31 cellular contexts compared by ENCODE assay signal in genomic region chr1:13970631-13971247, GRCh38.
"Had no signal": no experiment of that assay in that cellular context is flagged by ENCODE, and none has a peak within 500 bp of the region (broad histone marks: within the 10 kb centered on the region; RNA-seq: fewer than 3 reads in every experiment).

No MANE protein-coding gene starts in this region.

- H3K4me3 Mint-ChIP-seq: naive thymus-derived CD8-positive, alpha-beta T cell; natural killer cell treated with Interleukin-12 subunit alpha and Interleukin-12 subunit beta and Interleukin-15 and Interleukin-18, amount 100 ng/mL, for 72 hours; nephron progenitor cell; neural crest cell; stimulated activated memory B cell treated with anti-CD40 and anti-IgM and Interleukin-4, amounts not matched to agents 10 μg/mL and 1 μg/mL and 100 μg/mL, for 72 hours; stimulated activated naive CD8-positive, alpha-beta T cell treated with anti-CD3 and anti-CD28 coated beads, Interleukin-15, Interleukin-2, amounts not matched to agents 100 ng/mL and 50 ng/mL, for 24 hours had no signal

- DNase-seq: naive thymus-derived CD8-positive, alpha-beta T cell; nephron progenitor cell; nucleus accumbens; ovary; posterior cingulate gyrus; psoas muscle; right cardiac atrium; spleen; stimulated activated CD4-positive, alpha-beta T cell treated with anti-CD3 and anti-CD28 coated beads, Interleukin-12 subunit alpha, Interleukin-12 subunit beta, amount 100 ng/mL, for 4 hours; stimulated activated CD4-positive, alpha-beta T cell treated with anti-CD3 and anti-CD28 coated beads, Interleukin-1b, Interleukin-23, amount 100 ng/mL, for 48 hours; stimulated activated CD4-positive, alpha-beta T cell treated with anti-CD3 and anti-CD28 coated beads, Interleukin-4, amount 100 ng/mL, for 1 hour; stimulated activated CD4-positive, alpha-beta T cell treated with anti-CD3 and anti-CD28 coated beads, Interleukin-4, amount 100 ng/mL, for 4 hours; stimulated activated CD8-positive, alpha-beta memory T cell treated with anti-CD3 and anti-CD28 coated beads, Interleukin-4, amount 100 ng/mL, for 48 hours; stimulated activated naive CD4-positive, alpha-beta T cell treated with Interleukin-2 at 50 U/mL for 16 hours; stomach; thyroid gland; upper lobe of left lung had no signal

- H3K36me3 ChIP-seq: neutrophil, ovary, spleen, stomach, thoracic aorta, thyroid gland, tibial nerve, upper lobe of left lung, vagina had no signal

- FAIRE-seq: urothelium cell line had no signal

- H3K9ac ChIP-seq: parathyroid adenoma had no signal

- ATAC-seq: naive thymus-derived CD8-positive, alpha-beta T cell; natural killer cell treated with Interleukin-12 subunit alpha and Interleukin-12 subunit beta and Interleukin-15 and Interleukin-18, amount 100 ng/mL, for 72 hours; psoas muscle; right cardiac atrium; sciatic nerve; stimulated activated memory B cell treated with anti-CD40 and anti-IgM and Interleukin-4, amounts not matched to agents 10 μg/mL and 1 μg/mL and 100 μg/mL, for 72 hours had no signal

- H3K4me3 ChIP-seq: ovary, psoas muscle, skin epidermis, smooth muscle cell, spleen, stomach, thoracic aorta, thyroid gland, tibial nerve, upper lobe of left lung, vagina had no signal

- H3K9me3 ChIP-seq: neutrophil, ovary, thyroid gland, vagina had no signal

- H3K36me3 Mint-ChIP-seq: natural killer cell treated with Interleukin-12 subunit alpha and Interleukin-12 subunit beta and Interleukin-15 and Interleukin-18, amount 100 ng/mL, for 72 hours had no signal

- H3K4me1 Mint-ChIP-seq: naive thymus-derived CD8-positive, alpha-beta T cell; stimulated activated memory B cell treated with anti-CD40 and anti-IgM and Interleukin-4, amounts not matched to agents 10 μg/mL and 1 μg/mL and 100 μg/mL, for 72 hours had no signal

- H3K27me3 ChIP-seq: ovary, stomach, thyroid gland, tibial nerve, upper lobe of left lung, vagina had no signal

- H3K4me1 ChIP-seq: parathyroid adenoma, psoas muscle, spleen, stomach, thyroid gland, tibial nerve, upper lobe of left lung, vagina had no signal

- H3K27ac ChIP-seq: neutrophil, ovary, parathyroid adenoma, psoas muscle, skin epidermis, spleen, stomach, thoracic aorta, thyroid gland, tibial nerve, upper lobe of left lung, vagina had no signal

- H3K79me2 ChIP-seq: parathyroid adenoma had no signal

- H3K4me2 ChIP-seq: smooth muscle cell had no signal

- H2AFZ ChIP-seq: parathyroid adenoma had no signal

- H3K27ac Mint-ChIP-seq: naive thymus-derived CD8-positive, alpha-beta T cell; natural killer cell treated with Interleukin-12 subunit alpha and Interleukin-12 subunit beta and Interleukin-15 and Interleukin-18, amount 100 ng/mL, for 72 hours; nephron progenitor cell; progenitor cell of endocrine pancreas; stimulated activated memory B cell treated with anti-CD40 and anti-IgM and Interleukin-4, amounts not matched to agents 10 μg/mL and 1 μg/mL and 100 μg/mL, for 72 hours; stimulated activated naive CD8-positive, alpha-beta T cell treated with anti-CD3 and anti-CD28 coated beads, Interleukin-15, Interleukin-2, amounts not matched to agents 100 ng/mL and 50 ng/mL, for 24 hours had no signal
